9 cellular contexts compared by ENCODE assay signal in the genomic region with DNA sequence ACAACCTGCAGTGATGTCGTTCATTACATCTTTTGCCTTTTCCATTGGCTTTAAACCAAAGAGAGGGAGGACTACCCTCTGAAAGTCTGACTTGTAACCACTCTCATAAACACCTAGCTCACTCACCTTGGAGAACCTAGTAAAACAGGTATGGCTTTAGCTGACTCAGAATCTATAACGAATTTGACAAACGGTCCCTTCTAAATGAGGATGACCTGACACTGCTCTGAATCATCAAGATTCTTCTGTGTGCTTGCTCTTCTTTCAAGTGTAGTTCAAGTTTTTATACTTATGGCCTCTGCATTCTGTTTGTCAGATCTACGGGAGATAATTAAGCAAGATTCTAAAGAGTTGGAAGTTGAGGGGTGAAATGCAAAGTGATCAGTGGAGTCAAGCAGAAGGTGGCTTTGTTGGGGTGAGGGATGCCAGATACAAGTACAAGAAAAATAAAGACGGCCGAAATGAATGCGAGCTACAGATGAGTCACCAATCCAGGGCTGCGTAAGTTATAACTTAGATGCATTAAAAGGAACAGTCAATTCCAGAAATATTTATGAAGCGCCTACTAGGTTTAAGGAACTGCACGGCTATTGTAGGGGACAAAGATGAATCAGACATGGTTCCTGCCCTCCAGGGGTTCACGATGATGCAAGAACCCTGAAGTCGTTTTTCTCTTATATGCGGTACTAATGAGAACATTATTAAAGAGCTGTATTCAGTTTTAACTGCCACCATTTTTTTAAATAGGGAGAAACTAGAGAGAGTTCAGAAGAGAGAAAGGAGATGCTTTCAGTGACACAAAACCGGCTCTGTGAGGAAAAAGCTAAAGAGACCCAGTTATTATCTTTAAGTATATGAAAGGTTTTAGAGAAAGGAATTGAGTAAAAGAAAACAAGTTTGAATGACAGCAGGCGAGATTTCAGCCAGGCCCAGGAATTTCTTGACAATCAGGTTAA. TPM values are rescaled to one million over a fixed set of nuclear protein-coding genes. Genes with fewer than 3 reads are reported as not detected.
A peak's percentile ranks its signal among the peaks of the same experiment; 100 is the strongest.
DNase-seq lines count a peak whose midpoint lies in the region; ATAC-seq and TF ChIP-seq lines count a peak whose summit lies in the region.
"Had no signal": no experiment of that assay in that cellular context is flagged by ENCODE, and none has a peak within 500 bp of the region (broad histone marks: within the 10 kb centered on the region; RNA-seq: fewer than 3 reads in every experiment).

No MANE protein-coding gene starts in this region.

- TF ChIP-seq EP300 in sigmoid colon (IDR thresholded peaks at IDR 0.05), result no peak

- H4K20me1 ChIP-seq in osteoblast (ENCODE audit: insufficient read depth, low read length), result peaks cover 46% of the 10 kb centered on the region

- H3K36me3 ChIP-seq in Panc1 (ENCODE audit: control insufficient read depth, insufficient read depth, low read length), result no peaks in the 10 kb centered on the region; the same call in 1 of the 2 replicates
- H3K36me3 ChIP-seq in osteoblast (ENCODE audit: insufficient read depth, low read length), result peaks cover 18% of the 10 kb centered on the region
- no peaks in the 10 kb centered on the region for H3K36me3 ChIP-seq in sigmoid colon

- no TSS peak for BruUV-seq in Panc1 (replicated peaks; lab: Mats Ljungman, UMichigan)

- in situ Hi-C loops in Panc1 (cut with HindIII; ENCODE audit: low pct_unique_long_range_greater_than_20kb, low sequenced_read_pairs), result no loop called here

- intact Hi-C loops in Panc1 (cut with micrococcal nuclease; ENCODE audit: unreplicated experiment), result no loop called here
- intact Hi-C loops in sigmoid colon (cut with DNase I), result loop anchor here (10.0 kb wide), 2 partner anchors 404 to 554 kb away; a partner anchor contains a TSS

- H3K4me1 ChIP-seq in Panc1 (ENCODE audit: control insufficient read depth, insufficient read depth, low read length) (peaks cover 28% of the 10 kb centered on the region), osteoblast (ENCODE audit: insufficient read depth, low read length) (peaks cover 52% of the 10 kb centered on the region), sigmoid colon (peaks cover 0 to 12% (median 8%) of the 10 kb centered on the region in 4 donors)

- H3K27ac ChIP-seq in Panc1 (ENCODE audit: low read length) (0 out of 2 replicates have a peak overlapping the region, but pooled peaks have one; percentile 3), cingulate gyrus (ENCODE audit: low read depth, low read length) (peak overlapping the region; percentile 51), osteoblast (ENCODE audit: low read depth, low read length) (peak overlapping the region; percentile 86), sigmoid colon (no peak overlapping the region)

- H3K79me2 ChIP-seq in osteoblast (ENCODE audit: insufficient read depth, low read length), result peaks cover 90% of the 10 kb centered on the region

- TF ChIP-seq CTCF in Panc1 (IDR thresholded peaks at IDR 0.05), result no peak
- TF ChIP-seq CTCF in osteoblast (IDR thresholded peaks at IDR 0.05; ENCODE audit: extremely low read depth, low read depth, low read length), result no peak
- TF ChIP-seq CTCF in sigmoid colon (IDR thresholded peaks at IDR 0.05), result no peak

- no peak for ATAC-seq in Panc1
- ATAC-seq in HG03196 (IDR thresholded peaks at IDR 0.05; ENCODE audit: unreplicated experiment), result no peak
- no peak for ATAC-seq in HG03521 (IDR thresholded peaks at IDR 0.05; ENCODE audit: unreplicated experiment)
- ATAC-seq: right cardiac atrium had no signal

- DNase-seq in EH (ENCODE audit: low read depth) (peak; percentile 97), Panc1 (ENCODE audit: low read depth, low spot score) (peak; percentile 82), osteoblast (ENCODE audit: insufficient read length, low spot score, missing footprints) (peak; percentile 91), sigmoid colon (no peak)
- DNase-seq in activated CD4-positive, alpha-beta T cell treated with anti-CD3 and anti-CD28 coated beads for 48 hours, result no peak
- DNase-seq: right cardiac atrium had no signal

- no peaks in the 10 kb centered on the region for H3K9me3 ChIP-seq in Panc1 (ENCODE audit: control insufficient read depth, insufficient read depth, low read depth, low read length)
- no peaks in the 10 kb centered on the region for H3K9me3 ChIP-seq in osteoblast (ENCODE audit: low read depth, low read length)
- H3K9me3 ChIP-seq in sigmoid colon, result no peaks in the 10 kb centered on the region

- CTCF ChIA-PET in Panc1 (lab: Charles Lee), result interaction anchor here (0.6 kb wide), 1 partner anchor 126 kb away, joined by 7 read pairs; no protein-coding TSS in a partner anchor

- H3K27me3 ChIP-seq in Panc1 (ENCODE audit: control insufficient read depth, insufficient read depth, low read length) (no peaks in the 10 kb centered on the region), osteoblast (ENCODE audit: insufficient read depth, low read length) (no peaks in the 10 kb centered on the region), sigmoid colon (no peaks in the 10 kb centered on the region)

- H3K4me2 ChIP-seq in osteoblast (ENCODE audit: insufficient read depth, low read length), result peak overlapping the region; percentile 79

- no peak for TF ChIP-seq POLR2A in sigmoid colon (IDR thresholded peaks at IDR 0.05)

- H2AFZ ChIP-seq in osteoblast (ENCODE audit: low read length), result no peak overlapping the region

- POLR2A ChIA-PET in Panc1 (lab: Charles Lee), result interaction anchor here (0.6 kb wide), 1 partner anchor 119 kb away, joined by 6 read pairs; no protein-coding TSS in a partner anchor

- WGBS in sigmoid colon, 2 donors, result 86 to 87% methylated on average over 15 of the region's 15 CpGs

- H3K4me3 ChIP-seq in Panc1 (ENCODE audit: low read depth in 2 of 2, low read length in 2 of 2) (no peak overlapping the region), osteoblast (ENCODE audit: insufficient read depth, low read length) (peak overlapping the region; percentile 46), sigmoid colon (no peak overlapping the region)

RNA-seq across cellular contexts. Expression of a gene that starts 6.5 kb away (rescaled TPM):
- total RNA-seq in Panc1 (2021; ENCODE audit: unreplicated experiment), result 34.1 TPM
- 13.8 TPM for polyA plus RNA-seq in Panc1 (2012; ENCODE audit: insufficient read length)
- 12.7 and 13.3 TPM in 2 replicates for total RNA-seq in osteoblast
- total RNA-seq in sigmoid colon, result 10 to 100 TPM in 1 of 4 donors, 1 to 10 TPM in 3; 7.8 to 11.6 (median 8.8) TPM
- polyA plus RNA-seq in sigmoid colon, result 10 to 100 TPM in 1 of 3 donors, 1 to 10 TPM in 2; 2.4 to 15.7 (median 7.6) TPM

RNA-seq across cellular contexts. Expression of a gene that starts 57.8 kb away (rescaled TPM):
- total RNA-seq in Panc1 (2021; ENCODE audit: unreplicated experiment), result 4.4 TPM
- polyA plus RNA-seq in Panc1 (2012; ENCODE audit: insufficient read length), result 2.4 TPM
- 0.59 and 0.72 TPM in 2 replicates for total RNA-seq in osteoblast
- total RNA-seq in sigmoid colon, result 10 to 100 TPM; 19.3 to 28.2 (median 21.5) TPM
- polyA plus RNA-seq in sigmoid colon, result 10 to 100 TPM in 2 of 3 donors, 1 to 10 TPM in 1; 6.0 to 14.2 (median 13.4) TPM

Comparison
In these comparisons a context has a peak if more than half of its experiments do, and no peak if none do; other contexts are left out.
1. DNase-seq: peak in EH (single experiment), Panc1 (single experiment) and osteoblast (single experiment); none in sigmoid colon (single experiment) and activated CD4-positive, alpha-beta T cell treated with anti-CD3 and anti-CD28 coated beads for 48 hours (single experiment).
2. H3K27ac ChIP-seq: peak in Panc1 (single experiment), cingulate gyrus (single experiment) and osteoblast (single experiment); none in sigmoid colon (0 of 4).